In genomic region chr7:886626-887487, GRCh38 we compare ENCODE assay signal across 1 cellular context.
TF ChIP-seq lines count a peak whose summit lies in the region.

No MANE protein-coding gene starts in this region.

TF ChIP-seq in WTC11, 78 proteins besides CTCF, POLR2A, EP300 and RAD21 (continued from another document):
- TF ChIP-seq ZNF512 (CRISPR knock-in tag; IDR thresholded peaks at IDR 0.05; ENCODE audit: borderline replicate concordance) = no peak
- no peak for TF ChIP-seq IRF2 (CRISPR knock-in tag; IDR thresholded peaks at IDR 0.05; ENCODE audit: borderline replicate concordance, low read depth)
- TF ChIP-seq E2F5 (CRISPR knock-in tag; IDR thresholded peaks at IDR 0.05) = no peak
- no peak for TF ChIP-seq FOXP4 (CRISPR knock-in tag; IDR thresholded peaks at IDR 0.05)
- no peak for TF ChIP-seq ZNF263 (CRISPR knock-in tag; IDR thresholded peaks at IDR 0.05; ENCODE audit: low read depth)
